In the genomic region with DNA sequence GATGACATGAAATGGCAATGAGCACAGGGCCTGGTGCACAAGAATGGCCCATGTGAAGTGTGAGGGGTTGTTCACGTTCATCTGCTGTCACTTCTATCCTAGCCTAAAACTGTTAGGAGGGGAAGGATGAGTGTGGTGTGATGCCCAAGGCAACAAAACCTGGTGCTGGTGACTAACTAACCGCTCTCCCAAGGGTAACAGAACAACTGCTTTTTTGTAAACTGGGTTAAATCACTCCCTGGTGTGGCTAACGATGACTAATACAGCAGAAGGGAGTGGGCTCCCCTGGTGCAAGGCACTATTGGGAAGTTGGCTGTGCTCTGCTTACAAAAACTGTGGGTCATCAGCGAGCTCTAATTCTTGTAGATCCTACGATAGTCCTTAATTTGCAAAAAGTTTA, we compare ENCODE assay signal across 1 cellular context.
TF ChIP-seq lines count a peak whose summit lies in the region.

No MANE protein-coding gene starts in this region.

TF ChIP-seq in GM12878, 131 proteins besides CTCF, POLR2A, EP300 and RAD21 (continued from another document):
- TF ChIP-seq MEF2B (IDR thresholded peaks at IDR 0.05; ENCODE audit: partially characterized antibody, poor library complexity, severe bottlenecking) (no peak), NR2C2 (IDR thresholded peaks at IDR 0.05; ENCODE audit: borderline replicate concordance, control insufficient read depth, insufficient read length, low read depth) (no peak), CBFB (IDR thresholded peaks at IDR 0.05; ENCODE audit: low read depth) (no peak), TCF3 (IDR thresholded peaks at IDR 0.05; ENCODE audit: borderline replicate concordance, insufficient read depth, low read depth, low read length) (no peak), BRCA1 (IDR thresholded peaks at IDR 0.05; ENCODE audit: low read depth, low read length) (no peak), HDAC2 (IDR thresholded peaks at IDR 0.05) (no peak), CBX3 (IDR thresholded peaks at IDR 0.05; ENCODE audit: borderline replicate concordance, low read depth) (no peak), FOXK2 (IDR thresholded peaks at IDR 0.05) (no peak), PML (IDR thresholded peaks at IDR 0.05; ENCODE audit: low read length) (no peak)
- TF ChIP-seq, protein P1, sequence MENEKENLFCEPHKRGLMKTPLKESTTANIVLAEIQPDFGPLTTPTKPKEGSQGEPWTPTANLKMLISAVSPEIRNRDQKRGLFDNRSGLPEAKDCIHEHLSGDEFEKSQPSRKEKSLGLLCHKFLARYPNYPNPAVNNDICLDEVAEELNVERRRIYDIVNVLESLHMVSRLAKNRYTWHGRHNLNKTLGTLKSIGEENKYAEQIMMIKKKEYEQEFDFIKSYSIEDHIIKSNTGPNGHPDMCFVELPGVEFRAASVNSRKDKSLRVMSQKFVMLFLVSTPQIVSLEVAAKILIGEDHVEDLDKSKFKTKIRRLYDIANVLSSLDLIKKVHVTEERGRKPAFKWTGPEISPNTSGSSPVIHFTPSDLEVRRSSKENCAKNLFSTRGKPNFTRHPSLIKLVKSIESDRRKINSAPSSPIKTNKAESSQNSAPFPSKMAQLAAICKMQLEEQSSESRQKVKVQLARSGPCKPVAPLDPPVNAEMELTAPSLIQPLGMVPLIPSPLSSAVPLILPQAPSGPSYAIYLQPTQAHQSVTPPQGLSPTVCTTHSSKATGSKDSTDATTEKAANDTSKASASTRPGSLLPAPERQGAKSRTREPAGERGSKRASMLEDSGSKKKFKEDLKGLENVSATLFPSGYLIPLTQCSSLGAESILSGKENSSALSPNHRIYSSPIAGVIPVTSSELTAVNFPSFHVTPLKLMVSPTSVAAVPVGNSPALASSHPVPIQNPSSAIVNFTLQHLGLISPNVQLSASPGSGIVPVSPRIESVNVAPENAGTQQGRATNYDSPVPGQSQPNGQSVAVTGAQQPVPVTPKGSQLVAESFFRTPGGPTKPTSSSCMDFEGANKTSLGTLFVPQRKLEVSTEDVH (IDR thresholded peaks at IDR 0.05; ENCODE audit: low read depth, partially characterized antibody): no peak
- TF ChIP-seq, protein P2, sequence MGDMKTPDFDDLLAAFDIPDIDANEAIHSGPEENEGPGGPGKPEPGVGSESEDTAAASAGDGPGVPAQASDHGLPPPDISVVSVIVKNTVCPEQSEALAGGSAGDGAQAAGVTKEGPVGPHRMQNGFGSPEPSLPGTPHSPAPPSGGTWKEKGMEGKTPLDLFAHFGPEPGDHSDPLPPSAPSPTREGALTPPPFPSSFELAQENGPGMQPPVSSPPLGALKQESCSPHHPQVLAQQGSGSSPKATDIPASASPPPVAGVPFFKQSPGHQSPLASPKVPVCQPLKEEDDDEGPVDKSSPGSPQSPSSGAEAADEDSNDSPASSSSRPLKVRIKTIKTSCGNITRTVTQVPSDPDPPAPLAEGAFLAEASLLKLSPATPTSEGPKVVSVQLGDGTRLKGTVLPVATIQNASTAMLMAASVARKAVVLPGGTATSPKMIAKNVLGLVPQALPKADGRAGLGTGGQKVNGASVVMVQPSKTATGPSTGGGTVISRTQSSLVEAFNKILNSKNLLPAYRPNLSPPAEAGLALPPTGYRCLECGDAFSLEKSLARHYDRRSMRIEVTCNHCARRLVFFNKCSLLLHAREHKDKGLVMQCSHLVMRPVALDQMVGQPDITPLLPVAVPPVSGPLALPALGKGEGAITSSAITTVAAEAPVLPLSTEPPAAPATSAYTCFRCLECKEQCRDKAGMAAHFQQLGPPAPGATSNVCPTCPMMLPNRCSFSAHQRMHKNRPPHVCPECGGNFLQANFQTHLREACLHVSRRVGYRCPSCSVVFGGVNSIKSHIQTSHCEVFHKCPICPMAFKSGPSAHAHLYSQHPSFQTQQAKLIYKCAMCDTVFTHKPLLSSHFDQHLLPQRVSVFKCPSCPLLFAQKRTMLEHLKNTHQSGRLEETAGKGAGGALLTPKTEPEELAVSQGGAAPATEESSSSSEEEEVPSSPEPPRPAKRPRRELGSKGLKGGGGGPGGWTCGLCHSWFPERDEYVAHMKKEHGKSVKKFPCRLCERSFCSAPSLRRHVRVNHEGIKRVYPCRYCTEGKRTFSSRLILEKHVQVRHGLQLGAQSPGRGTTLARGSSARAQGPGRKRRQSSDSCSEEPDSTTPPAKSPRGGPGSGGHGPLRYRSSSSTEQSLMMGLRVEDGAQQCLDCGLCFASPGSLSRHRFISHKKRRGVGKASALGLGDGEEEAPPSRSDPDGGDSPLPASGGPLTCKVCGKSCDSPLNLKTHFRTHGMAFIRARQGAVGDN (IDR thresholded peaks at IDR 0.05): no peak
- TF ChIP-seq, protein P3, sequence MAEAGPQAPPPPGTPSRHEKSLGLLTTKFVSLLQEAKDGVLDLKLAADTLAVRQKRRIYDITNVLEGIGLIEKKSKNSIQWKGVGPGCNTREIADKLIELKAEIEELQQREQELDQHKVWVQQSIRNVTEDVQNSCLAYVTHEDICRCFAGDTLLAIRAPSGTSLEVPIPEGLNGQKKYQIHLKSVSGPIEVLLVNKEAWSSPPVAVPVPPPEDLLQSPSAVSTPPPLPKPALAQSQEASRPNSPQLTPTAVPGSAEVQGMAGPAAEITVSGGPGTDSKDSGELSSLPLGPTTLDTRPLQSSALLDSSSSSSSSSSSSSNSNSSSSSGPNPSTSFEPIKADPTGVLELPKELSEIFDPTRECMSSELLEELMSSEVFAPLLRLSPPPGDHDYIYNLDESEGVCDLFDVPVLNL (IDR thresholded peaks at IDR 0.05; ENCODE audit: low read depth, low read length): no peak
TF ChIP-seq in GM12878: peak in this region for 0.
